In the genomic region with DNA sequence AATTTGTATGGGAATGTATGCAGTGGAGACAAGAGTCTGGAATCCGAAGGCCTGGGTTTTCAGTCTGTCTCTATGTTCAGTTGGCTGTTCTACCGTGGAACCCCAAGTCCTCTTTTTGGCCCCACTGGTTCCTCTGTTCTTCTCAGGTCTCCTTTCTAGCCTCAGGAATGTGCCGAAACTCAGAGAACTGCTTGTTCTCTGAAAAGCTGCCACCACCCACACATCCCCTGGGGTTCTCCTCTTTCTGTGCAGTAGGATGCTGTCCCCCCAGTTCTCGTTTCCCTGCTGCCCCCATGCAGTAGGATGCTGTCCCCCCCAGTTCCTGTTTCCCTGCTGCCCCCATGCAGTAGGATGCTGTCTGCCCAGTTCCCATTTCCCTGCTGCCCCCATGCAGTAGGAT, we compare ENCODE assay signal across 27 cellular contexts. TPM values are rescaled to one million over a fixed set of nuclear protein-coding genes. Genes with fewer than 3 reads are reported as not detected.
"Had no signal": no experiment of that assay in that cellular context is flagged by ENCODE, and none has a peak within 500 bp of the region (broad histone marks: within the 10 kb centered on the region; RNA-seq: fewer than 3 reads in every experiment).

No MANE protein-coding gene starts in this region.

- H3K4me3 Mint-ChIP-seq: activated CD4-positive, alpha-beta T cell treated with anti-CD3 and anti-CD28 coated beads, Interleukin-2, amount 10 ng/mL, durations not matched to agents 7 days and 5 days; activated CD8-positive, alpha-beta memory T cell treated with anti-CD3 and anti-CD28 coated beads, Interleukin-2, amount 10 ng/mL, durations not matched to agents 7 days and 5 days; activated CD8-positive, alpha-beta T cell treated with anti-CD3 and anti-CD28 coated beads for 36 hours; activated naive CD4-positive, alpha-beta T cell treated with anti-CD3 and anti-CD28 coated beads for 36 hours; dendritic cell treated with granulocyte-macrophage colony-stimulating factor and Interleukin-4, amounts not matched to agents 40 ng/mL and 50 ng/mL, for 4 days; immature natural killer cell; natural killer cell had no signal

- H2AFZ ChIP-seq: hepatocyte, parathyroid adenoma had no signal

- H3K4me2 ChIP-seq: hepatocyte had no signal

- H3K36me3 Mint-ChIP-seq: activated CD8-positive, alpha-beta memory T cell treated with anti-CD3 and anti-CD28 coated beads, Interleukin-2, amount 10 ng/mL, durations not matched to agents 7 days and 5 days; immature natural killer cell; natural killer cell had no signal

- H3K4me1 Mint-ChIP-seq: immature natural killer cell had no signal

- H3K4me3 ChIP-seq: hepatocyte, left lung, right lobe of liver had no signal

- H3K27ac ChIP-seq: foreskin keratinocyte, hepatocyte, left lung, parathyroid adenoma, right lobe of liver, VCaP had no signal

- H3K9me3 ChIP-seq: left lung, right lobe of liver had no signal

- ATAC-seq: activated CD8-positive, alpha-beta memory T cell treated with anti-CD3 and anti-CD28 coated beads, Interleukin-2, amount 10 ng/mL, durations not matched to agents 7 days and 5 days; activated CD8-positive, alpha-beta T cell treated with anti-CD3 and anti-CD28 coated beads for 36 hours; foreskin keratinocyte; left lung; natural killer cell; right lobe of liver; SK-N-SH treated with all-trans-retinoic acid at 6 μM for 48 hours had no signal

- H3K79me2 ChIP-seq: hepatocyte, parathyroid adenoma had no signal

- H3K4me1 ChIP-seq: parathyroid adenoma had no signal

- H3K27me3 ChIP-seq: foreskin keratinocyte, hepatocyte, left lung, right lobe of liver had no signal

- H3K9ac ChIP-seq: parathyroid adenoma had no signal

- H3K27ac Mint-ChIP-seq: activated CD4-positive, alpha-beta T cell treated with anti-CD3 and anti-CD28 coated beads, Interleukin-2, amount 10 ng/mL, durations not matched to agents 7 days and 5 days; activated CD8-positive, alpha-beta memory T cell treated with anti-CD3 and anti-CD28 coated beads, Interleukin-2, amount 10 ng/mL, durations not matched to agents 7 days and 5 days; activated CD8-positive, alpha-beta T cell treated with anti-CD3 and anti-CD28 coated beads for 36 hours; activated naive CD4-positive, alpha-beta T cell treated with anti-CD3 and anti-CD28 coated beads for 36 hours; dendritic cell treated with granulocyte-macrophage colony-stimulating factor and Interleukin-4, amounts not matched to agents 40 ng/mL and 50 ng/mL, for 4 days; immature natural killer cell; natural killer cell had no signal

- H3K9me3 Mint-ChIP-seq: activated CD4-positive, alpha-beta T cell treated with anti-CD3 and anti-CD28 coated beads, Interleukin-2, amount 10 ng/mL, durations not matched to agents 7 days and 5 days; activated CD8-positive, alpha-beta T cell treated with anti-CD3 and anti-CD28 coated beads for 36 hours; activated naive CD4-positive, alpha-beta T cell treated with anti-CD3 and anti-CD28 coated beads for 36 hours; dendritic cell treated with granulocyte-macrophage colony-stimulating factor and Interleukin-4, amounts not matched to agents 40 ng/mL and 50 ng/mL, for 4 days; immature natural killer cell; natural killer cell had no signal

- DNase-seq: activated CD4-positive, alpha-beta T cell treated with anti-CD3 and anti-CD28 coated beads, Interleukin-2, amount 10 ng/mL, durations not matched to agents 7 days and 5 days; activated CD4-positive, CD25-positive, alpha-beta regulatory T cell treated with anti-CD3 and anti-CD28 coated beads, Interleukin-2, amount 50 U/mL, for 72 hours; activated CD8-positive, alpha-beta memory T cell treated with anti-CD3 and anti-CD28 coated beads, Interleukin-2, amount 10 ng/mL, durations not matched to agents 7 days and 5 days; activated CD8-positive, alpha-beta T cell treated with anti-CD3 and anti-CD28 coated beads for 36 hours; activated naive CD4-positive, alpha-beta T cell treated with anti-CD3 and anti-CD28 coated beads for 36 hours; effector CD4-positive, alpha-beta T cell; foreskin keratinocyte; glutamatergic neuron; immature natural killer cell; kidney glomerular epithelial cell; left lung; midbrain; natural killer cell; right lobe of liver; stimulated activated CD4-positive, alpha-beta T cell treated with anti-CD3 and anti-CD28 coated beads, Interleukin-2, amount 100 ng/mL, for 48 hours; stimulated activated CD8-positive, alpha-beta memory T cell treated with anti-CD3 and anti-CD28 coated beads, Interleukin-4, amount 100 ng/mL, for 48 hours; stimulated activated naive CD4-positive, alpha-beta T cell had no signal

- H3K27me3 Mint-ChIP-seq: activated CD4-positive, alpha-beta T cell treated with anti-CD3 and anti-CD28 coated beads, Interleukin-2, amount 10 ng/mL, durations not matched to agents 7 days and 5 days; activated CD8-positive, alpha-beta memory T cell treated with anti-CD3 and anti-CD28 coated beads, Interleukin-2, amount 10 ng/mL, durations not matched to agents 7 days and 5 days; activated CD8-positive, alpha-beta T cell treated with anti-CD3 and anti-CD28 coated beads for 36 hours; dendritic cell treated with granulocyte-macrophage colony-stimulating factor and Interleukin-4, amounts not matched to agents 40 ng/mL and 50 ng/mL, for 4 days had no signal

- H3K36me3 ChIP-seq: left lung, right lobe of liver had no signal

RNA-seq across cellular contexts. Expression of a gene that starts 35.0 kb away (rescaled TPM):
- total RNA-seq: activated CD4-positive, alpha-beta T cell treated with anti-CD3 and anti-CD28 coated beads, Interleukin-2, amount 10 ng/mL, durations not matched to agents 7 days and 5 days; activated CD8-positive, alpha-beta memory T cell treated with anti-CD3 and anti-CD28 coated beads, Interleukin-2, amount 10 ng/mL, durations not matched to agents 7 days and 5 days; activated CD8-positive, alpha-beta T cell treated with anti-CD3 and anti-CD28 coated beads for 36 hours; activated naive CD4-positive, alpha-beta T cell treated with anti-CD3 and anti-CD28 coated beads for 36 hours; foreskin keratinocyte; hepatocyte; left lung; lung microvascular endothelial cell; natural killer cell; right lobe of liver; subcutaneous adipose tissue; T-helper 2 cell treated with Interferon-gamma antibody and Interleukin-4, amounts not matched to agents 100 ng/mL and 5 ng/mL, for 36 hours; ureter had no signal
- polyA plus RNA-seq: esophagus, foreskin keratinocyte, immature natural killer cell had no signal

RNA-seq across cellular contexts. Expression of a gene that starts 53.4 kb away (rescaled TPM):
- total RNA-seq: activated CD4-positive, alpha-beta T cell treated with anti-CD3 and anti-CD28 coated beads, Interleukin-2, amount 10 ng/mL, durations not matched to agents 7 days and 5 days; activated CD8-positive, alpha-beta memory T cell treated with anti-CD3 and anti-CD28 coated beads, Interleukin-2, amount 10 ng/mL, durations not matched to agents 7 days and 5 days; activated CD8-positive, alpha-beta T cell treated with anti-CD3 and anti-CD28 coated beads for 36 hours; activated naive CD4-positive, alpha-beta T cell treated with anti-CD3 and anti-CD28 coated beads for 36 hours; lung microvascular endothelial cell; natural killer cell; T-helper 2 cell treated with Interferon-gamma antibody and Interleukin-4, amounts not matched to agents 100 ng/mL and 5 ng/mL, for 36 hours had no signal
- polyA plus RNA-seq: immature natural killer cell had no signal
